Comparison of ENCODE assay signal across 1 cellular context in the genomic region with DNA sequence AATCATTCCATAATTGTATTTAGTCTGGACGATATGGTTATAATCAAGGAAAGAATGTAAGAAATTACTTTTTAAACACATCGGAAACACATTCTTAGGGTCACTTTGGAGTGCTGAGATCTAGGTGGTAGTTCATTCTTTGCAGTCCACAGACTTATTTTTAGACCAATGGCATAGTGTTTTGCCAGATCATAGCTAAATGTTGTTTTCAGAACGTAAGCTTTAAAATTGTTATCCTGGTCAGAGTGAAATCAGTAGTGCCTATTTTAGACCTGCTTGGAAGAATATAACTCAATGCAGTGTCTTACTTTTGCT.
TF ChIP-seq lines count a peak whose summit lies in the region.

No MANE protein-coding gene starts in this region.

TF ChIP-seq in K562, 482 proteins besides CTCF, POLR2A, EP300 and RAD21 (continued from another document):
- TF ChIP-seq, protein P1, sequence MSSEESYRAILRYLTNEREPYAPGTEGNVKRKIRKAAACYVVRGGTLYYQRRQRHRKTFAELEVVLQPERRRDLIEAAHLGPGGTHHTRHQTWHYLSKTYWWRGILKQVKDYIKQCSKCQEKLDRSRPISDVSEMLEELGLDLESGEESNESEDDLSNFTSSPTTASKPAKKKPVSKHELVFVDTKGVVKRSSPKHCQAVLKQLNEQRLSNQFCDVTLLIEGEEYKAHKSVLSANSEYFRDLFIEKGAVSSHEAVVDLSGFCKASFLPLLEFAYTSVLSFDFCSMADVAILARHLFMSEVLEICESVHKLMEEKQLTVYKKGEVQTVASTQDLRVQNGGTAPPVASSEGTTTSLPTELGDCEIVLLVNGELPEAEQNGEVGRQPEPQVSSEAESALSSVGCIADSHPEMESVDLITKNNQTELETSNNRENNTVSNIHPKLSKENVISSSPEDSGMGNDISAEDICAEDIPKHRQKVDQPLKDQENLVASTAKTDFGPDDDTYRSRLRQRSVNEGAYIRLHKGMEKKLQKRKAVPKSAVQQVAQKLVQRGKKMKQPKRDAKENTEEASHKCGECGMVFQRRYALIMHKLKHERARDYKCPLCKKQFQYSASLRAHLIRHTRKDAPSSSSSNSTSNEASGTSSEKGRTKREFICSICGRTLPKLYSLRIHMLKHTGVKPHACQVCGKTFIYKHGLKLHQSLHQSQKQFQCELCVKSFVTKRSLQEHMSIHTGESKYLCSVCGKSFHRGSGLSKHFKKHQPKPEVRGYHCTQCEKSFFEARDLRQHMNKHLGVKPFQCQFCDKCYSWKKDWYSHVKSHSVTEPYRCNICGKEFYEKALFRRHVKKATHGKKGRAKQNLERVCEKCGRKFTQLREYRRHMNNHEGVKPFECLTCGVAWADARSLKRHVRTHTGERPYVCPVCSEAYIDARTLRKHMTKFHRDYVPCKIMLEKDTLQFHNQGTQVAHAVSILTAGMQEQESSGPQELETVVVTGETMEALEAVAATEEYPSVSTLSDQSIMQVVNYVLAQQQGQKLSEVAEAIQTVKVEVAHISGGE (CRISPR knock-in tag; IDR thresholded peaks at IDR 0.05) = no peak
- TF ChIP-seq, protein P2, sequence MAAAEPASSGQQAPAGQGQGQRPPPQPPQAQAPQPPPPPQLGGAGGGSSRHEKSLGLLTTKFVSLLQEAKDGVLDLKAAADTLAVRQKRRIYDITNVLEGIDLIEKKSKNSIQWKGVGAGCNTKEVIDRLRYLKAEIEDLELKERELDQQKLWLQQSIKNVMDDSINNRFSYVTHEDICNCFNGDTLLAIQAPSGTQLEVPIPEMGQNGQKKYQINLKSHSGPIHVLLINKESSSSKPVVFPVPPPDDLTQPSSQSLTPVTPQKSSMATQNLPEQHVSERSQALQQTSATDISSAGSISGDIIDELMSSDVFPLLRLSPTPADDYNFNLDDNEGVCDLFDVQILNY (CRISPR knock-in tag; IDR thresholded peaks at IDR 0.05) = no peak
- no peak for TF ChIP-seq KDM1A (IDR thresholded peaks at IDR 0.05)
- TF ChIP-seq, protein P3, sequence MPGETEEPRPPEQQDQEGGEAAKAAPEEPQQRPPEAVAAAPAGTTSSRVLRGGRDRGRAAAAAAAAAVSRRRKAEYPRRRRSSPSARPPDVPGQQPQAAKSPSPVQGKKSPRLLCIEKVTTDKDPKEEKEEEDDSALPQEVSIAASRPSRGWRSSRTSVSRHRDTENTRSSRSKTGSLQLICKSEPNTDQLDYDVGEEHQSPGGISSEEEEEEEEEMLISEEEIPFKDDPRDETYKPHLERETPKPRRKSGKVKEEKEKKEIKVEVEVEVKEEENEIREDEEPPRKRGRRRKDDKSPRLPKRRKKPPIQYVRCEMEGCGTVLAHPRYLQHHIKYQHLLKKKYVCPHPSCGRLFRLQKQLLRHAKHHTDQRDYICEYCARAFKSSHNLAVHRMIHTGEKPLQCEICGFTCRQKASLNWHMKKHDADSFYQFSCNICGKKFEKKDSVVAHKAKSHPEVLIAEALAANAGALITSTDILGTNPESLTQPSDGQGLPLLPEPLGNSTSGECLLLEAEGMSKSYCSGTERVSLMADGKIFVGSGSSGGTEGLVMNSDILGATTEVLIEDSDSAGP (CRISPR knock-in tag; IDR thresholded peaks at IDR 0.05) = no peak
- TF ChIP-seq, protein P4, sequence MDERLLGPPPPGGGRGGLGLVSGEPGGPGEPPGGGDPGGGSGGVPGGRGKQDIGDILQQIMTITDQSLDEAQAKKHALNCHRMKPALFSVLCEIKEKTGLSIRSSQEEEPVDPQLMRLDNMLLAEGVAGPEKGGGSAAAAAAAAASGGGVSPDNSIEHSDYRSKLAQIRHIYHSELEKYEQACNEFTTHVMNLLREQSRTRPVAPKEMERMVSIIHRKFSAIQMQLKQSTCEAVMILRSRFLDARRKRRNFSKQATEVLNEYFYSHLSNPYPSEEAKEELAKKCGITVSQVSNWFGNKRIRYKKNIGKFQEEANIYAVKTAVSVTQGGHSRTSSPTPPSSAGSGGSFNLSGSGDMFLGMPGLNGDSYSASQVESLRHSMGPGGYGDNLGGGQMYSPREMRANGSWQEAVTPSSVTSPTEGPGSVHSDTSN (CRISPR knock-in tag; IDR thresholded peaks at IDR 0.05; ENCODE audit: low read depth) = no peak
- TF ChIP-seq, protein P4 (tag; conservative IDR thresholded peaks at IDR 0.05; ENCODE audit: low read depth) = no peak
- TF ChIP-seq PPARD (CRISPR knock-in tag; IDR thresholded peaks at IDR 0.05) = no peak
- TF ChIP-seq KDM5B (IDR thresholded peaks at IDR 0.05; ENCODE audit: insufficient replicate concordance, low read depth, low read length) = peak; percentile 15
- TF ChIP-seq CEBPG (CRISPR knock-in tag; IDR thresholded peaks at IDR 0.05) = no peak
- no peak for TF ChIP-seq CEBPG (tag; conservative IDR thresholded peaks at IDR 0.05 in 1 of 2, IDR thresholded peaks at IDR 0.05 in 1 of 2)
- TF ChIP-seq, protein P5, sequence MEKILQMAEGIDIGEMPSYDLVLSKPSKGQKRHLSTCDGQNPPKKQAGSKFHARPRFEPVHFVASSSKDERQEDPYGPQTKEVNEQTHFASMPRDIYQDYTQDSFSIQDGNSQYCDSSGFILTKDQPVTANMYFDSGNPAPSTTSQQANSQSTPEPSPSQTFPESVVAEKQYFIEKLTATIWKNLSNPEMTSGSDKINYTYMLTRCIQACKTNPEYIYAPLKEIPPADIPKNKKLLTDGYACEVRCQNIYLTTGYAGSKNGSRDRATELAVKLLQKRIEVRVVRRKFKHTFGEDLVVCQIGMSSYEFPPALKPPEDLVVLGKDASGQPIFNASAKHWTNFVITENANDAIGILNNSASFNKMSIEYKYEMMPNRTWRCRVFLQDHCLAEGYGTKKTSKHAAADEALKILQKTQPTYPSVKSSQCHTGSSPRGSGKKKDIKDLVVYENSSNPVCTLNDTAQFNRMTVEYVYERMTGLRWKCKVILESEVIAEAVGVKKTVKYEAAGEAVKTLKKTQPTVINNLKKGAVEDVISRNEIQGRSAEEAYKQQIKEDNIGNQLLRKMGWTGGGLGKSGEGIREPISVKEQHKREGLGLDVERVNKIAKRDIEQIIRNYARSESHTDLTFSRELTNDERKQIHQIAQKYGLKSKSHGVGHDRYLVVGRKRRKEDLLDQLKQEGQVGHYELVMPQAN (IDR thresholded peaks at IDR 0.05; ENCODE audit: borderline replicate concordance) = no peak
- peak; percentile 15; the same call in 1 of the 2 replicates for TF ChIP-seq ZNF551 (CRISPR knock-in tag; IDR thresholded peaks at IDR 0.05)
- TF ChIP-seq, protein P6, sequence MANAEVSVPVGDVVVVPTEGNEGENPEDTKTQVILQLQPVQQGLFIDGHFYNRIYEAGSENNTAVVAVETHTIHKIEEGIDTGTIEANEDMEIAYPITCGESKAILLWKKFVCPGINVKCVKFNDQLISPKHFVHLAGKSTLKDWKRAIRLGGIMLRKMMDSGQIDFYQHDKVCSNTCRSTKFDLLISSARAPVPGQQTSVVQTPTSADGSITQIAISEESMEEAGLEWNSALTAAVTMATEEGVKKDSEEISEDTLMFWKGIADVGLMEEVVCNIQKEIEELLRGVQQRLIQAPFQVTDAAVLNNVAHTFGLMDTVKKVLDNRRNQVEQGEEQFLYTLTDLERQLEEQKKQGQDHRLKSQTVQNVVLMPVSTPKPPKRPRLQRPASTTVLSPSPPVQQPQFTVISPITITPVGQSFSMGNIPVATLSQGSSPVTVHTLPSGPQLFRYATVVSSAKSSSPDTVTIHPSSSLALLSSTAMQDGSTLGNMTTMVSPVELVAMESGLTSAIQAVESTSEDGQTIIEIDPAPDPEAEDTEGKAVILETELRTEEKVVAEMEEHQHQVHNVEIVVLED (CRISPR knock-in tag; IDR thresholded peaks at IDR 0.05) = no peak
- TF ChIP-seq ZNF3 (CRISPR knock-in tag; IDR thresholded peaks at IDR 0.05) = no peak
- no peak for TF ChIP-seq TAF7 (tag; IDR thresholded peaks at IDR 0.05)
- TF ChIP-seq FOXA1 (IDR thresholded peaks at IDR 0.05; ENCODE audit: borderline replicate concordance) = no peak
- no peak for TF ChIP-seq HSF4 (CRISPR knock-in tag; IDR thresholded peaks at IDR 0.05; ENCODE audit: borderline replicate concordance)
- TF ChIP-seq XRCC4 (IDR thresholded peaks at IDR 0.05; ENCODE audit: extremely low read depth, insufficient read depth, insufficient read length) = no peak
- TF ChIP-seq, protein P7, sequence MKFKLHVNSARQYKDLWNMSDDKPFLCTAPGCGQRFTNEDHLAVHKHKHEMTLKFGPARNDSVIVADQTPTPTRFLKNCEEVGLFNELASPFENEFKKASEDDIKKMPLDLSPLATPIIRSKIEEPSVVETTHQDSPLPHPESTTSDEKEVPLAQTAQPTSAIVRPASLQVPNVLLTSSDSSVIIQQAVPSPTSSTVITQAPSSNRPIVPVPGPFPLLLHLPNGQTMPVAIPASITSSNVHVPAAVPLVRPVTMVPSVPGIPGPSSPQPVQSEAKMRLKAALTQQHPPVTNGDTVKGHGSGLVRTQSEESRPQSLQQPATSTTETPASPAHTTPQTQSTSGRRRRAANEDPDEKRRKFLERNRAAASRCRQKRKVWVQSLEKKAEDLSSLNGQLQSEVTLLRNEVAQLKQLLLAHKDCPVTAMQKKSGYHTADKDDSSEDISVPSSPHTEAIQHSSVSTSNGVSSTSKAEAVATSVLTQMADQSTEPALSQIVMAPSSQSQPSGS (CRISPR knock-in tag; IDR thresholded peaks at IDR 0.05) = no peak
- TF ChIP-seq ZNF146 (CRISPR knock-in tag; IDR thresholded peaks at IDR 0.05; ENCODE audit: unreplicated experiment) = no peak
- TF ChIP-seq NR3C1 (CRISPR knock-in tag; IDR thresholded peaks at IDR 0.05) = no peak
- TF ChIP-seq PHTF2 (CRISPR knock-in tag; IDR thresholded peaks at IDR 0.05) = 0 out of 2 replicates have a peak, but pooled peaks have one; percentile 32
- TF ChIP-seq POLR2AphosphoS5 (IDR thresholded peaks at IDR 0.05; ENCODE audit: control insufficient read depth, insufficient read depth, low read depth, low read length) = no peak
- no peak for TF ChIP-seq SAFB2 (IDR thresholded peaks at IDR 0.05; ENCODE audit: borderline replicate concordance, low read depth, low read length, severe bottlenecking)
- TF ChIP-seq, protein P8, sequence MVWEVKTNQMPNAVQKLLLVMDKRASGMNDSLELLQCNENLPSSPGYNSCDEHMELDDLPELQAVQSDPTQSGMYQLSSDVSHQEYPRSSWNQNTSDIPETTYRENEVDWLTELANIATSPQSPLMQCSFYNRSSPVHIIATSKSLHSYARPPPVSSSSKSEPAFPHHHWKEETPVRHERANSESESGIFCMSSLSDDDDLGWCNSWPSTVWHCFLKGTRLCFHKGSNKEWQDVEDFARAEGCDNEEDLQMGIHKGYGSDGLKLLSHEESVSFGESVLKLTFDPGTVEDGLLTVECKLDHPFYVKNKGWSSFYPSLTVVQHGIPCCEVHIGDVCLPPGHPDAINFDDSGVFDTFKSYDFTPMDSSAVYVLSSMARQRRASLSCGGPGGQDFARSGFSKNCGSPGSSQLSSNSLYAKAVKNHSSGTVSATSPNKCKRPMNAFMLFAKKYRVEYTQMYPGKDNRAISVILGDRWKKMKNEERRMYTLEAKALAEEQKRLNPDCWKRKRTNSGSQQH (CRISPR knock-in tag; IDR thresholded peaks at IDR 0.05) = 0 out of 2 replicates have a peak, but pooled peaks have one; percentile 49
- TF ChIP-seq HDGF (IDR thresholded peaks at IDR 0.05) = no peak
- TF ChIP-seq, protein P9, sequence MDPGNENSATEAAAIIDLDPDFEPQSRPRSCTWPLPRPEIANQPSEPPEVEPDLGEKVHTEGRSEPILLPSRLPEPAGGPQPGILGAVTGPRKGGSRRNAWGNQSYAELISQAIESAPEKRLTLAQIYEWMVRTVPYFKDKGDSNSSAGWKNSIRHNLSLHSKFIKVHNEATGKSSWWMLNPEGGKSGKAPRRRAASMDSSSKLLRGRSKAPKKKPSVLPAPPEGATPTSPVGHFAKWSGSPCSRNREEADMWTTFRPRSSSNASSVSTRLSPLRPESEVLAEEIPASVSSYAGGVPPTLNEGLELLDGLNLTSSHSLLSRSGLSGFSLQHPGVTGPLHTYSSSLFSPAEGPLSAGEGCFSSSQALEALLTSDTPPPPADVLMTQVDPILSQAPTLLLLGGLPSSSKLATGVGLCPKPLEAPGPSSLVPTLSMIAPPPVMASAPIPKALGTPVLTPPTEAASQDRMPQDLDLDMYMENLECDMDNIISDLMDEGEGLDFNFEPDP (CRISPR knock-in tag; IDR thresholded peaks at IDR 0.05) = peak; percentile 47; the same call in 1 of the 2 replicates
- no peak for TF ChIP-seq GABPB2 (CRISPR knock-in tag; conservative IDR thresholded peaks at IDR 0.05)
- TF ChIP-seq FOXM1 (IDR thresholded peaks at IDR 0.05; ENCODE audit: low read depth) = no peak
- no peak for TF ChIP-seq FOXM1 (CRISPR knock-in tag; IDR thresholded peaks at IDR 0.05; ENCODE audit: low read depth)
- no peak for TF ChIP-seq ZNF408 (CRISPR knock-in tag; IDR thresholded peaks at IDR 0.05; ENCODE audit: low read depth)
- no peak for TF ChIP-seq HNRNPH1 (optimal IDR thresholded peaks at IDR 0.05; ENCODE audit: low read depth, low read length)
- no peak for TF ChIP-seq TCF7L2 (IDR thresholded peaks at IDR 0.05; ENCODE audit: low read depth, low read length)
- TF ChIP-seq ZNF274 (IDR thresholded peaks at IDR 0.05; ENCODE audit: borderline replicate concordance, low read depth, low read length) = no peak
- TF ChIP-seq SP2 (IDR thresholded peaks at IDR 0.05; ENCODE audit: extremely low read depth, low read depth, low read length, poor library complexity, severe bottlenecking) = no peak
- TF ChIP-seq, protein P10, sequence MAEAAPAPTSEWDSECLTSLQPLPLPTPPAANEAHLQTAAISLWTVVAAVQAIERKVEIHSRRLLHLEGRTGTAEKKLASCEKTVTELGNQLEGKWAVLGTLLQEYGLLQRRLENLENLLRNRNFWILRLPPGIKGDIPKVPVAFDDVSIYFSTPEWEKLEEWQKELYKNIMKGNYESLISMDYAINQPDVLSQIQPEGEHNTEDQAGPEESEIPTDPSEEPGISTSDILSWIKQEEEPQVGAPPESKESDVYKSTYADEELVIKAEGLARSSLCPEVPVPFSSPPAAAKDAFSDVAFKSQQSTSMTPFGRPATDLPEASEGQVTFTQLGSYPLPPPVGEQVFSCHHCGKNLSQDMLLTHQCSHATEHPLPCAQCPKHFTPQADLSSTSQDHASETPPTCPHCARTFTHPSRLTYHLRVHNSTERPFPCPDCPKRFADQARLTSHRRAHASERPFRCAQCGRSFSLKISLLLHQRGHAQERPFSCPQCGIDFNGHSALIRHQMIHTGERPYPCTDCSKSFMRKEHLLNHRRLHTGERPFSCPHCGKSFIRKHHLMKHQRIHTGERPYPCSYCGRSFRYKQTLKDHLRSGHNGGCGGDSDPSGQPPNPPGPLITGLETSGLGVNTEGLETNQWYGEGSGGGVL (CRISPR knock-in tag; IDR thresholded peaks at IDR 0.05) = no peak
- no peak for TF ChIP-seq FOS (IDR thresholded peaks at IDR 0.05; ENCODE audit: extremely low read depth, insufficient read length)
- no peak for TF ChIP-seq HLTF (IDR thresholded peaks at IDR 0.05)
